In genomic region chr16:23296994-23297393, GRCh38 we compare ENCODE assay signal across 10 cellular contexts. TPM values are rescaled to one million over a fixed set of nuclear protein-coding genes. Genes with fewer than 3 reads are reported as not detected.
A peak's percentile ranks its signal among the peaks of the same experiment; 100 is the strongest.
DNase-seq lines count a peak whose midpoint lies in the region; ATAC-seq and TF ChIP-seq lines count a peak whose summit lies in the region.
"Had no signal": no experiment of that assay in that cellular context is flagged by ENCODE, and none has a peak within 500 bp of the region (broad histone marks: within the 10 kb centered on the region; RNA-seq: fewer than 3 reads in every experiment).

No MANE protein-coding gene starts in this region.

- ATAC-seq in GM21423 (IDR thresholded peaks at IDR 0.05; ENCODE audit: unreplicated experiment) (no peak), GM18907 (IDR thresholded peaks at IDR 0.05; ENCODE audit: unreplicated experiment) (no peak)
- no peak for ATAC-seq in effector memory CD8-positive, alpha-beta T cell (replicated peaks)

- H3K4me3 ChIP-seq in endodermal cell (ENCODE audit: low read length), result no peak overlapping the region

- peaks cover 3% of the 10 kb centered on the region for H3K9me3 Mint-ChIP-seq in endodermal cell
- no peaks in the 10 kb centered on the region for H3K9me3 Mint-ChIP-seq in effector memory CD8-positive, alpha-beta T cell
- H3K9me3 Mint-ChIP-seq: nephron had no signal

- H3K36me3 Mint-ChIP-seq in endodermal cell (ENCODE audit: low read depth), result no peaks in the 10 kb centered on the region
- no peaks in the 10 kb centered on the region for H3K36me3 Mint-ChIP-seq in effector memory CD8-positive, alpha-beta T cell (ENCODE audit: insufficient read depth)

- H3K4me1 ChIP-seq in endodermal cell (ENCODE audit: control insufficient read depth, insufficient read depth, low read length), result no peaks in the 10 kb centered on the region

- H3K9ac ChIP-seq in endodermal cell (ENCODE audit: extremely low read depth, low read length, poor library complexity, severe bottlenecking), result no peak overlapping the region

- H3K36me3 ChIP-seq in endodermal cell (ENCODE audit: control insufficient read depth, insufficient read depth, low read length), result no peaks in the 10 kb centered on the region

- no peaks in the 10 kb centered on the region for H3K9me3 ChIP-seq in endodermal cell (ENCODE audit: control insufficient read depth, low read length)

- H3K27me3 ChIP-seq in endodermal cell (ENCODE audit: control insufficient read depth, insufficient read depth, low read length, poor library complexity, severe bottlenecking), result peaks cover 18% of the 10 kb centered on the region

- no peak overlapping the region for H3K27ac ChIP-seq in endodermal cell (ENCODE audit: low read depth, low read length)

- peaks cover 22% of the 10 kb centered on the region for H3K27me3 Mint-ChIP-seq in endodermal cell (ENCODE audit: insufficient read depth)
- peaks cover 40 to 58% of the 10 kb centered on the region in 2 donors for H3K27me3 Mint-ChIP-seq in effector memory CD8-positive, alpha-beta T cell

- DNase-seq in A172 (ENCODE audit: low spot score) (peak; percentile 37), ELF-1 (ENCODE audit: low read depth, low spot score) (peak; percentile 70), NAMALWA (ENCODE audit: low spot score) (peak; percentile 69), endodermal cell (peak; percentile 87), Kasumi-1 (lab: John Stamatoyannopoulos, UW) (no peak)
- DNase-seq in effector memory CD8-positive, alpha-beta T cell, result no peak
- DNase-seq: activated effector memory CD4-positive, alpha-beta T cell treated with anti-CD3 and anti-CD28 coated beads, Interleukin-2, amount 50 U/mL, for 16 hours had no signal

- H3K4me1 Mint-ChIP-seq in endodermal cell, result peaks cover 6% of the 10 kb centered on the region
- H3K4me1 Mint-ChIP-seq in effector memory CD8-positive, alpha-beta T cell (ENCODE audit: low read depth in 2 of 2), result peaks cover 5 to 6% of the 10 kb centered on the region in 2 donors
- H3K4me1 Mint-ChIP-seq: nephron had no signal

- 90 to 100% methylated on average over 1 to 3 of the region's 3 CpGs for WGBS in endodermal cell (ENCODE audit: insufficient coverage in 1 of 2, insufficient read length in 1 of 2), 2 experiments

- no peak overlapping the region for H3K27ac Mint-ChIP-seq in endodermal cell
- H3K27ac Mint-ChIP-seq in effector memory CD8-positive, alpha-beta T cell, result no peak overlapping the region
- H3K27ac Mint-ChIP-seq: nephron had no signal

- H3K4me3 Mint-ChIP-seq in endodermal cell, result no peak overlapping the region
- no peak overlapping the region for H3K4me3 Mint-ChIP-seq in effector memory CD8-positive, alpha-beta T cell
- H3K4me3 Mint-ChIP-seq: nephron had no signal

- peak; percentile 68 for TF ChIP-seq CTCF in endodermal cell (conservative IDR thresholded peaks at IDR 0.05)

RNA-seq across cellular contexts. Expression of gene SCNN1B, which starts 5.1 kb away (rescaled TPM):
- not detected in 2 replicates for total RNA-seq in A172 (2014; rRNA removed; shearing (Covaris generic))
- total RNA-seq in endodermal cell, result not detected
- not detected for polyA plus RNA-seq in endodermal cell (2013, experiment 1 of 2)
- 0.58 TPM for polyA plus RNA-seq in endodermal cell (2013, experiment 2 of 2)

Comparison
In these comparisons a context has a peak if more than half of its experiments do, and no peak if none do; other contexts are left out.
1. DNase-seq: peak in A172 (single experiment), ELF-1 (single experiment), NAMALWA (single experiment) and endodermal cell (single experiment); none in effector memory CD8-positive, alpha-beta T cell (0 of 3) and Kasumi-1 (0 of 2).